19 cellular contexts compared by ENCODE assay signal in genomic region chr18:24875286-24875685, GRCh38.
"Had no signal": no experiment of that assay in that cellular context is flagged by ENCODE, and none has a peak within 500 bp of the region (broad histone marks: within the 10 kb centered on the region; RNA-seq: fewer than 3 reads in every experiment).

No MANE protein-coding gene starts in this region.

- H3K27me3 Mint-ChIP-seq: activated CD4-positive, alpha-beta T cell treated with anti-CD3 and anti-CD28 coated beads, Interleukin-2, amount 10 ng/mL, durations not matched to agents 24 days and 14 days had no signal

- H3K4me3 Mint-ChIP-seq: activated B cell treated with CpG ODN at 0.5 μM for 24 hours; activated CD4-positive, alpha-beta T cell treated with anti-CD3 and anti-CD28 coated beads, Interleukin-2, amount 10 ng/mL, durations not matched to agents 24 days and 14 days; activated naive CD8-positive, alpha-beta T cell treated with anti-CD3 and anti-CD28 coated beads for 36 hours; immature natural killer cell; stimulated activated memory B cell treated with anti-CD40 and anti-IgM and Interleukin-4, amounts not matched to agents 10 μg/mL and 1 μg/mL and 100 μg/mL, for 72 hours; T-cell had no signal

- H3K27me3 ChIP-seq: body of pancreas, colonic mucosa, foreskin keratinocyte had no signal

- H3K27ac Mint-ChIP-seq: activated B cell treated with CpG ODN at 0.5 μM for 24 hours; activated CD4-positive, alpha-beta T cell treated with anti-CD3 and anti-CD28 coated beads, Interleukin-2, amount 10 ng/mL, durations not matched to agents 24 days and 14 days; activated naive CD8-positive, alpha-beta T cell treated with anti-CD3 and anti-CD28 coated beads for 36 hours; immature natural killer cell; naive B cell; stimulated activated memory B cell treated with anti-CD40 and anti-IgM and Interleukin-4, amounts not matched to agents 10 μg/mL and 1 μg/mL and 100 μg/mL, for 72 hours; T-cell had no signal

- H3K27ac ChIP-seq: body of pancreas, colonic mucosa, foreskin keratinocyte, neutrophil had no signal

- H3K9me3 Mint-ChIP-seq: activated B cell treated with CpG ODN at 0.5 μM for 24 hours; activated CD4-positive, alpha-beta T cell treated with anti-CD3 and anti-CD28 coated beads, Interleukin-2, amount 10 ng/mL, durations not matched to agents 24 days and 14 days; activated naive CD8-positive, alpha-beta T cell treated with anti-CD3 and anti-CD28 coated beads for 36 hours; immature natural killer cell; stimulated activated memory B cell treated with anti-CD40 and anti-IgM and Interleukin-4, amounts not matched to agents 10 μg/mL and 1 μg/mL and 100 μg/mL, for 72 hours had no signal

- H3K36me3 Mint-ChIP-seq: activated naive CD8-positive, alpha-beta T cell treated with anti-CD3 and anti-CD28 coated beads for 36 hours; immature natural killer cell; stimulated activated memory B cell treated with anti-CD40 and anti-IgM and Interleukin-4, amounts not matched to agents 10 μg/mL and 1 μg/mL and 100 μg/mL, for 72 hours; T-cell had no signal

- H3K4me1 Mint-ChIP-seq: activated CD4-positive, alpha-beta T cell treated with anti-CD3 and anti-CD28 coated beads, Interleukin-2, amount 10 ng/mL, durations not matched to agents 24 days and 14 days; activated naive CD8-positive, alpha-beta T cell treated with anti-CD3 and anti-CD28 coated beads for 36 hours; immature natural killer cell; stimulated activated memory B cell treated with anti-CD40 and anti-IgM and Interleukin-4, amounts not matched to agents 10 μg/mL and 1 μg/mL and 100 μg/mL, for 72 hours; T-cell had no signal

- DNase-seq: activated B cell treated with CpG ODN at 0.5 μM for 24 hours; activated CD4-positive, alpha-beta T cell treated with anti-CD3 and anti-CD28 coated beads, Interleukin-2, amount 10 ng/mL, durations not matched to agents 24 days and 14 days; activated gamma-delta T cell treated with Interleukin-2 at 50 U/mL for 16 hours; activated naive CD8-positive, alpha-beta T cell treated with anti-CD3 and anti-CD28 coated beads for 36 hours; amygdala; body of pancreas; caudate nucleus; colonic mucosa; foreskin keratinocyte; immature natural killer cell; left cardiac atrium; naive B cell; retina; stimulated activated CD4-positive, alpha-beta T cell treated with anti-CD3 and anti-CD28 coated beads, Interleukin-2, amount 100 ng/mL, for 48 hours; T-cell; T1000 had no signal

- H3K9me3 ChIP-seq: body of pancreas, colonic mucosa, neutrophil had no signal

- H3K36me3 ChIP-seq: colonic mucosa, neutrophil had no signal

- ATAC-seq: body of pancreas; foreskin keratinocyte; left cardiac atrium; stimulated activated memory B cell treated with anti-CD40 and anti-IgM and Interleukin-4, amounts not matched to agents 10 μg/mL and 1 μg/mL and 100 μg/mL, for 72 hours; T-cell had no signal

- H3K4me3 ChIP-seq: body of pancreas, colonic mucosa, lung had no signal

- H3K4me1 ChIP-seq: body of pancreas, colonic mucosa, foreskin keratinocyte had no signal
